Comparison of ENCODE assay signal across 8 cellular contexts in genomic region chr7:65872776-65873581, GRCh38. TPM values are rescaled to one million over a fixed set of nuclear protein-coding genes. Genes with fewer than 3 reads are reported as not detected.
DNase-seq lines count a peak whose midpoint lies in the region; ATAC-seq and TF ChIP-seq lines count a peak whose summit lies in the region.

Gene VKORC1L1, plus strand, starts transcription at chr7:65873074. Its CDS starts 298 bp downstream, at chr7:65873372.

- H3K27me3 ChIP-seq in RWPE2 (ENCODE audit: insufficient read depth, poor library complexity, severe bottlenecking): no peaks in the 10 kb centered on the region

- no peaks in the 10 kb centered on the region for H3K4me1 Mint-ChIP-seq in activated T-helper 17 cell treated with anti-CD3 and anti-CD28 coated beads, Interleukin-2, amount 50 U/mL, for 72 hours
- H3K4me1 Mint-ChIP-seq in naive thymus-derived CD8-positive, alpha-beta T cell: peaks cover 0 to 10% (median 5%) of the 10 kb centered on the region in 4 donors
- peaks cover 20% of the 10 kb centered on the region for H3K4me1 Mint-ChIP-seq in stimulated activated memory B cell treated with anti-CD40 and anti-IgM and Interleukin-4, amounts not matched to agents 10 μg/mL and 1 μg/mL and 100 μg/mL, for 72 hours

- H3K4me3 Mint-ChIP-seq in activated T-helper 17 cell treated with anti-CD3 and anti-CD28 coated beads, Interleukin-2, amount 50 U/mL, for 72 hours: peak within 1 kb of the TSS; percentile 82
- peak within 1 kb of the TSS; percentile 78 to 91 (median 87) for H3K4me3 Mint-ChIP-seq in naive thymus-derived CD8-positive, alpha-beta T cell
- peak within 1 kb of the TSS; percentile 86 for H3K4me3 Mint-ChIP-seq in stimulated activated memory B cell treated with anti-CD40 and anti-IgM and Interleukin-4, amounts not matched to agents 10 μg/mL and 1 μg/mL and 100 μg/mL, for 72 hours

- TF ChIP-seq CTCF in RWPE2 (IDR thresholded peaks at IDR 0.05; ENCODE audit: poor library complexity, severe bottlenecking): no peak
- TF ChIP-seq CTCF in fibroblast of mammary gland (conservative IDR thresholded peaks at IDR 0.05; ENCODE audit: control insufficient read depth, insufficient read depth, low read depth, low read length): no peak

- no peaks in the 10 kb centered on the region for H3K9me3 ChIP-seq in RWPE2 (ENCODE audit: severe bottlenecking)

- H3K36me3 ChIP-seq in RWPE2 (ENCODE audit: low read depth): peaks cover 7% of the 10 kb centered on the region

- POLR2A ChIA-PET in naive thymus-derived CD8-positive, alpha-beta T cell (lab: Charles Lee): no interaction called here

- no peaks in the 10 kb centered on the region for H3K9me3 Mint-ChIP-seq in activated T-helper 17 cell treated with anti-CD3 and anti-CD28 coated beads, Interleukin-2, amount 50 U/mL, for 72 hours
- no peaks in the 10 kb centered on the region for H3K9me3 Mint-ChIP-seq in naive thymus-derived CD8-positive, alpha-beta T cell
- H3K9me3 Mint-ChIP-seq in stimulated activated memory B cell treated with anti-CD40 and anti-IgM and Interleukin-4, amounts not matched to agents 10 μg/mL and 1 μg/mL and 100 μg/mL, for 72 hours: no peaks in the 10 kb centered on the region

- peaks cover 3% of the 10 kb centered on the region for H3K4me1 ChIP-seq in RWPE2 (ENCODE audit: insufficient read depth, poor library complexity, severe bottlenecking)

- H3K27ac ChIP-seq in RWPE2 (ENCODE audit: poor library complexity, severe bottlenecking): peak within 1 kb of the TSS; percentile 51

- H3K27me3 Mint-ChIP-seq in activated T-helper 17 cell treated with anti-CD3 and anti-CD28 coated beads, Interleukin-2, amount 50 U/mL, for 72 hours: no peaks in the 10 kb centered on the region
- no peaks in the 10 kb centered on the region for H3K27me3 Mint-ChIP-seq in naive thymus-derived CD8-positive, alpha-beta T cell
- H3K27me3 Mint-ChIP-seq in stimulated activated memory B cell treated with anti-CD40 and anti-IgM and Interleukin-4, amounts not matched to agents 10 μg/mL and 1 μg/mL and 100 μg/mL, for 72 hours: no peaks in the 10 kb centered on the region

- H3K4me3 ChIP-seq in RWPE2 (ENCODE audit: severe bottlenecking): peak within 1 kb of the TSS; percentile 99
- peak within 1 kb of the TSS; percentile 67 for H3K4me3 ChIP-seq in fibroblast of mammary gland (ENCODE audit: control insufficient read depth, low read depth, low read length)

- peak; percentile 91 for ATAC-seq in RWPE2 (ENCODE audit: low read depth)
- ATAC-seq in activated T-helper 17 cell treated with anti-CD3 and anti-CD28 coated beads, Interleukin-2, amount 50 U/mL, for 72 hours (replicated peaks): peak; percentile 95
- ATAC-seq in naive thymus-derived CD8-positive, alpha-beta T cell: peak; percentile 87
- peak; percentile 98 for ATAC-seq in stimulated activated memory B cell treated with anti-CD40 and anti-IgM and Interleukin-4, amounts not matched to agents 10 μg/mL and 1 μg/mL and 100 μg/mL, for 72 hours

- peak; percentile 99 for DNase-seq in Daoy (ENCODE audit: low read depth)
- DNase-seq in GOT3 (lab: John Stamatoyannopoulos, UW): peak; percentile 88
- DNase-seq in LHCN-M2 (ENCODE audit: low read depth): peak; percentile 93
- peak; percentile 90 for DNase-seq in RWPE2 (ENCODE audit: low spot score)
- peak; percentile 87 for DNase-seq in fibroblast of mammary gland (ENCODE audit: low read depth)
- peak; percentile 85 to 96 (median 92) for DNase-seq in naive thymus-derived CD8-positive, alpha-beta T cell

- no peaks in the 10 kb centered on the region for H3K36me3 Mint-ChIP-seq in activated T-helper 17 cell treated with anti-CD3 and anti-CD28 coated beads, Interleukin-2, amount 50 U/mL, for 72 hours (ENCODE audit: low read depth)
- H3K36me3 Mint-ChIP-seq in naive thymus-derived CD8-positive, alpha-beta T cell: peaks cover 0 to 5% (median 0%) of the 10 kb centered on the region in 3 donors
- H3K36me3 Mint-ChIP-seq in stimulated activated memory B cell treated with anti-CD40 and anti-IgM and Interleukin-4, amounts not matched to agents 10 μg/mL and 1 μg/mL and 100 μg/mL, for 72 hours: no peaks in the 10 kb centered on the region

- no peak within 1 kb of the TSS for H3K27ac Mint-ChIP-seq in activated T-helper 17 cell treated with anti-CD3 and anti-CD28 coated beads, Interleukin-2, amount 50 U/mL, for 72 hours
- peak within 1 kb of the TSS in 9 of 10 donors; percentile 59 to 93 (median 86) for H3K27ac Mint-ChIP-seq in naive thymus-derived CD8-positive, alpha-beta T cell
- peak within 1 kb of the TSS; percentile 80 for H3K27ac Mint-ChIP-seq in stimulated activated memory B cell treated with anti-CD40 and anti-IgM and Interleukin-4, amounts not matched to agents 10 μg/mL and 1 μg/mL and 100 μg/mL, for 72 hours

RNA-seq across cellular contexts. Expression of gene VKORC1L1, which starts in this region (rescaled TPM):
- total RNA-seq in Daoy (2014; rRNA removed; shearing (Covaris generic)): 18.5 and 25.0 TPM in 2 replicates
- 16.4 and 18.2 TPM in 2 replicates for total RNA-seq in LHCN-M2 (2014; rRNA removed)
- 17.9 TPM for polyA plus RNA-seq in LHCN-M2 (2012)
- 10 to 100 TPM; 10.4 to 22.8 TPM for total RNA-seq in activated T-helper 17 cell treated with anti-CD3 and anti-CD28 coated beads, Interleukin-2, amount 50 U/mL, for 72 hours
- 1 to 10 TPM; 7.8 to 9.8 TPM for total RNA-seq in naive thymus-derived CD8-positive, alpha-beta T cell
- polyA plus RNA-seq in naive thymus-derived CD8-positive, alpha-beta T cell: 1 to 10 TPM; 2.0 to 3.1 (median 3.1) TPM

Comparison
In these comparisons a context has a peak if more than half of its experiments do, and no peak if none do; other contexts are left out.
1. Peak in every context shown above with its lines: DNase-seq, ATAC-seq, H3K4me3 ChIP-seq and H3K27ac ChIP-seq.